10 cellular contexts compared by ENCODE assay signal in the genomic region with DNA sequence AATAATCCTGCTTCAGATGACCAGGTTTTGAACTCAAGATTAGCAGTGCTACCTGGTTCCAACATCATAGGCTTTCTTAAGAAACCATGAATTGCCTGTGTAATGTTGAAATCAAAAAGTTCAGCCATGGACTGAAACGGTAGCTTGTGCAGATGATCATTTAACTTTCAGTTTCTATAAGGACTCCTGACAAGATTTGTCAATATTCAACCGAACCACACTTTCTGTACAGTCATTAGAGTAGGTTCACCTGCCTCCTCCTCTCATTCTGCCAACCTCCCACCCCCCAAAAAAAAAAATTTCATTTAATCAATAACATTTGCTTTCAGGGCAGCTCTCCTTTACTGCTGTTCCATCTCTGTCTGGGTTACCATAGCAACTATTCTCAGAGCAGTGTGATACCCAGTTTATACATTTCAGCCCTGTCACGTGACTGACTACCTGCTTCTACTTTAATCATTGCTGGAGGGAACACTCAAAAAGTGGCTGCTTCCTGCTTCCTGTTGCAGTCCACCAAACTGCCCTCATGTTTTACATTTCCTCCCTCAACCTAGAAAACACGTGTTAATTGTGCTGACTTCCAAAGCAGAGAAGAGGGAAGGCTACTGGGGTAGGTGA.
A peak's percentile ranks its signal among the peaks of the same experiment; 100 is the strongest.
DNase-seq lines count a peak whose midpoint lies in the region; ATAC-seq and TF ChIP-seq lines count a peak whose summit lies in the region.
"Had no signal": no experiment of that assay in that cellular context is flagged by ENCODE, and none has a peak within 500 bp of the region (broad histone marks: within the 10 kb centered on the region; RNA-seq: fewer than 3 reads in every experiment).

No MANE protein-coding gene starts in this region.

- no peak for TF ChIP-seq CTCF in mesothelial cell of epicardium (IDR thresholded peaks at IDR 0.05; ENCODE audit: unreplicated experiment)

- H3K9me3 ChIP-seq in MG63 = no peaks in the 10 kb centered on the region

- H3K9me3 Mint-ChIP-seq in mesothelial cell of epicardium = no peaks in the 10 kb centered on the region
- H3K9me3 Mint-ChIP-seq: activated B cell treated with CpG ODN at 0.5 μM for 24 hours had no signal

- no peaks in the 10 kb centered on the region for H3K36me3 Mint-ChIP-seq in mesothelial cell of epicardium

- H3K4me1 Mint-ChIP-seq in mesothelial cell of epicardium = peaks cover 17% of the 10 kb centered on the region
- H3K4me1 Mint-ChIP-seq: activated B cell treated with CpG ODN at 0.5 μM for 24 hours had no signal

- no peaks in the 10 kb centered on the region for H3K36me3 ChIP-seq in MG63
- H3K36me3 ChIP-seq: cardiac muscle cell had no signal

- H3K27me3 Mint-ChIP-seq in mesothelial cell of epicardium (ENCODE audit: low read depth) = no peaks in the 10 kb centered on the region

- peak overlapping the region; percentile 32 for H3K27ac Mint-ChIP-seq in mesothelial cell of epicardium
- H3K27ac Mint-ChIP-seq: activated B cell treated with CpG ODN at 0.5 μM for 24 hours had no signal

- DNase-seq in mesothelial cell of epicardium (ENCODE audit: low spot score in 2 of 2, unreplicated experiment in 2 of 2) (no peak), ureter (ENCODE audit: low spot score) (no peak), MG63 (no peak), cerebellar cortex (ENCODE audit: low spot score) (no peak)
- DNase-seq: activated B cell treated with CpG ODN at 0.5 μM for 24 hours, NCI-H2081 treated with DMSO at 0.1 percent for 48 hours had no signal

- no peak overlapping the region for H3K4me3 Mint-ChIP-seq in mesothelial cell of epicardium
- H3K4me3 Mint-ChIP-seq: activated B cell treated with CpG ODN at 0.5 μM for 24 hours had no signal

- no peak overlapping the region for H3K4me3 ChIP-seq in MG63
- H3K4me3 ChIP-seq: cardiac muscle cell had no signal

- ATAC-seq in GM19023 (IDR thresholded peaks at IDR 0.05; ENCODE audit: unreplicated experiment) (peak; percentile 90), GM21723 (IDR thresholded peaks at IDR 0.05; ENCODE audit: unreplicated experiment) (peak; percentile 83), HG03457 (IDR thresholded peaks at IDR 0.05; ENCODE audit: unreplicated experiment) (peak; percentile 98)

- H3K27me3 ChIP-seq in MG63 = no peaks in the 10 kb centered on the region
- H3K27me3 ChIP-seq: cardiac muscle cell had no signal
